ENCODE assay signal across 14 cellular contexts in the genomic region with DNA sequence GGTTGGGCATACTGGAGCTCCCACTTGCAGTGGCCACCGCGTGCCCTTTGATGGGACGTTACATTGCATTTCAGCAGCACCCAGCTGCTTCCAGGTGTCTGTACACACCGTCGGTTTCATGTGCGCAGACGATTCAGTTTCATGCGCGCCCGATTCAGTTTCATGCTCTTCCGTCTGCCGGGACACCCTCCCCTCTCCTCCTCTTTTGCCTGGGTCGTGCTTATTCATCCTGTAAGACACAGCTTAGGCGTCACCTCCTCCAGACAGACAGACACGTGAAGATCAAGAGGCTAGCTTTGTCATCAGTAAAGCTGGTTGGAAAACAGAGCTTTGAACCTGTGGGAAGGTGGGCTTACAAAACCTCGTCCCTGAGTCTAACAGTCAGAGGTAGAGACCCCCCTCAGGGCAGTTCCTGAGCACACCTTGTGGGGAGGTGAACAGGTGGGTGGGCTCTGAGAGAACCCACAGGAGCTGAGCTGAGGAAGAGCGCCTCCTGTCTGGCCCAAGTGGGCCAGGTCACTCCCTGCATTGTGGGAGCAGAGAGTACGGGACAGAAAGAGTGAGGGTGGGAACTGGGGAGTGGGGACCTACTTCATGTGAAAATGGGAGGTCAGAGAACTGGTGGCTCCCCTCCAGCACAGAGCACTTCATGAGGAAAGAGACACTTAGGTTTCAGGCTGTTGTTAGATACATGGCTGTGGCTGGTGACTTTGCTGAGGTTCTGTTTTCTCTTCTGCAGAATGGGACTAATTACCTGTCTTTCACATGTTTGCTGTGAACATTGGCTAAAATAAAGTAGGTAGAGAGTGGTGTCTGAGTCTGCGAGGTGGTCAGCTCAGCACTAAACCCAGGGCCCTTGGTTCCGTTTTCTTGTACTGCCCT.
"Had no signal": no experiment of that assay in that cellular context is flagged by ENCODE, and none has a peak within 500 bp of the region (broad histone marks: within the 10 kb centered on the region; RNA-seq: fewer than 3 reads in every experiment).

No MANE protein-coding gene starts in this region.

- H3K9me3 ChIP-seq: adrenal gland, neutrophil had no signal

- DNase-seq: activated CD4-positive, alpha-beta T cell treated with anti-CD3 and anti-CD28 coated beads for 4 hours; activated CD8-positive, alpha-beta memory T cell treated with anti-CD3 and anti-CD28 coated beads for 24 hours; activated naive CD4-positive, alpha-beta T cell treated with anti-CD3 and anti-CD28 coated beads, Interleukin-2, amount 50 U/mL, for 16 hours; adrenal gland; foreskin melanocyte; heart right ventricle; islet precursor cell; left ventricle myocardium superior; small intestine; trophoblast cell had no signal

- H3K27me3 Mint-ChIP-seq: stimulated activated memory B cell treated with anti-CD40 and anti-IgM and Interleukin-4, amounts not matched to agents 10 μg/mL and 1 μg/mL and 100 μg/mL, for 72 hours had no signal

- H3K36me3 ChIP-seq: adrenal gland, heart right ventricle, neutrophil had no signal

- H3K27ac ChIP-seq: neutrophil had no signal

- H3K27me3 ChIP-seq: adrenal gland, heart right ventricle, neutrophil had no signal

- H3K27ac Mint-ChIP-seq: activated T-helper 2 cell treated with anti-CD3 and anti-CD28 coated beads, Interferon-gamma antibody, Interleukin-2, Interleukin-4, amounts not matched to agents 10 μg/mL and 5 μg/mL and 100 μg/mL, durations not matched to agents 14 hours and 24 hours and 36 hours; stimulated activated memory B cell treated with anti-CD40 and anti-IgM and Interleukin-4, amounts not matched to agents 10 μg/mL and 1 μg/mL and 100 μg/mL, for 72 hours; T-helper 2 cell treated with Interferon-gamma antibody and Interleukin-4, amounts not matched to agents 5 μg/mL and 100 μg/mL, for 36 hours had no signal

- ATAC-seq: stimulated activated memory B cell treated with anti-CD40 and anti-IgM and Interleukin-4, amounts not matched to agents 10 μg/mL and 1 μg/mL and 100 μg/mL, for 72 hours had no signal

- H3K4me3 Mint-ChIP-seq: stimulated activated memory B cell treated with anti-CD40 and anti-IgM and Interleukin-4, amounts not matched to agents 10 μg/mL and 1 μg/mL and 100 μg/mL, for 72 hours; T-helper 2 cell treated with Interferon-gamma antibody and Interleukin-4, amounts not matched to agents 5 μg/mL and 100 μg/mL, for 36 hours had no signal

- H3K4me3 ChIP-seq: adrenal gland, heart right ventricle had no signal

- H3K9me3 Mint-ChIP-seq: activated T-helper 2 cell treated with anti-CD3 and anti-CD28 coated beads, Interferon-gamma antibody, Interleukin-2, Interleukin-4, amounts not matched to agents 10 μg/mL and 5 μg/mL and 100 μg/mL, durations not matched to agents 14 hours and 24 hours and 36 hours; stimulated activated memory B cell treated with anti-CD40 and anti-IgM and Interleukin-4, amounts not matched to agents 10 μg/mL and 1 μg/mL and 100 μg/mL, for 72 hours; T-helper 2 cell treated with Interferon-gamma antibody and Interleukin-4, amounts not matched to agents 5 μg/mL and 100 μg/mL, for 36 hours had no signal
